ENCODE assay signal across 2 cellular contexts in the genomic region with DNA sequence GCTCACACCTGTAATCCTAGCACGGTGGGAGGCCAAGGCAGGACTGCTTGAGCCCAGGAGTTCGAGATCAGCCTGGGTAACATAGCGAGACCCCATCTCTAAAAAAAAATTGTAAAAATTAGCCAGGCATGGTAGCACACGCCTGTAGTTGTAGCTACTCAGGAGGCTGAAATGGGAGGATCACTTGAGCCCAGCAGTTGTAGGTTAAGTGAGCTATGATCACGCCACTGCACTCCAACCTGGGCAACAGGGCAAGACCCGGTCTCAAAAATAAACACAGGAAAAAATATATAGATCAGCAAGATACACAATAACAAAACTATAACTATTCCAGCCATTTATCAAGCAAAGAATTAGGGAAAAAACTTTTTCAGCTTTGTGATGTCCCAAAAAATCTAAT.
TF ChIP-seq lines count a peak whose summit lies in the region.

No MANE protein-coding gene starts in this region.

TF ChIP-seq in SK-N-SH, 30 proteins besides CTCF, POLR2A, EP300 and RAD21 (continued from another document):
- no peak for TF ChIP-seq TCF12 (IDR thresholded peaks at IDR 0.05)
- TF ChIP-seq USF1 (IDR thresholded peaks at IDR 0.05; ENCODE audit: borderline replicate concordance, low read depth), result no peak
- no peak for TF ChIP-seq MXI1 (IDR thresholded peaks at IDR 0.05; ENCODE audit: low read depth, low read length)
- TF ChIP-seq TAF1 (IDR thresholded peaks at IDR 0.05; ENCODE audit: borderline replicate concordance, low read depth, low read length), result no peak
- TF ChIP-seq GATA2 (CRISPR knock-in tag; IDR thresholded peaks at IDR 0.05), result no peak
- TF ChIP-seq, protein P1, sequence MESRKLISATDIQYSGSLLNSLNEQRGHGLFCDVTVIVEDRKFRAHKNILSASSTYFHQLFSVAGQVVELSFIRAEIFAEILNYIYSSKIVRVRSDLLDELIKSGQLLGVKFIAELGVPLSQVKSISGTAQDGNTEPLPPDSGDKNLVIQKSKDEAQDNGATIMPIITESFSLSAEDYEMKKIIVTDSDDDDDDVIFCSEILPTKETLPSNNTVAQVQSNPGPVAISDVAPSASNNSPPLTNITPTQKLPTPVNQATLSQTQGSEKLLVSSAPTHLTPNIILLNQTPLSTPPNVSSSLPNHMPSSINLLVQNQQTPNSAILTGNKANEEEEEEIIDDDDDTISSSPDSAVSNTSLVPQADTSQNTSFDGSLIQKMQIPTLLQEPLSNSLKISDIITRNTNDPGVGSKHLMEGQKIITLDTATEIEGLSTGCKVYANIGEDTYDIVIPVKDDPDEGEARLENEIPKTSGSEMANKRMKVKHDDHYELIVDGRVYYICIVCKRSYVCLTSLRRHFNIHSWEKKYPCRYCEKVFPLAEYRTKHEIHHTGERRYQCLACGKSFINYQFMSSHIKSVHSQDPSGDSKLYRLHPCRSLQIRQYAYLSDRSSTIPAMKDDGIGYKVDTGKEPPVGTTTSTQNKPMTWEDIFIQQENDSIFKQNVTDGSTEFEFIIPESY (IDR thresholded peaks at IDR 0.05; ENCODE audit: borderline replicate concordance, low read depth), result no peak
- TF ChIP-seq USF2 (IDR thresholded peaks at IDR 0.05; ENCODE audit: borderline replicate concordance, low read depth, low read length), result no peak
- TF ChIP-seq POLR2AphosphoS5 (IDR thresholded peaks at IDR 0.05; ENCODE audit: low read depth, low read length), result no peak
- no peak for TF ChIP-seq RXRA (IDR thresholded peaks at IDR 0.05; ENCODE audit: borderline replicate concordance, low read depth)
- TF ChIP-seq YY1 (IDR thresholded peaks at IDR 0.05; ENCODE audit: low read depth), result no peak
- TF ChIP-seq ELF1 (IDR thresholded peaks at IDR 0.05), result no peak
- no peak for TF ChIP-seq TEAD4 (IDR thresholded peaks at IDR 0.05; ENCODE audit: borderline replicate concordance, insufficient read depth)

TF ChIP-seq in SK-N-SH treated with all-trans-retinoic acid at 6 μM for 48 hours, 23 proteins besides CTCF, POLR2A, EP300 and RAD21 (continued from another document):
- TF ChIP-seq, protein P2, sequence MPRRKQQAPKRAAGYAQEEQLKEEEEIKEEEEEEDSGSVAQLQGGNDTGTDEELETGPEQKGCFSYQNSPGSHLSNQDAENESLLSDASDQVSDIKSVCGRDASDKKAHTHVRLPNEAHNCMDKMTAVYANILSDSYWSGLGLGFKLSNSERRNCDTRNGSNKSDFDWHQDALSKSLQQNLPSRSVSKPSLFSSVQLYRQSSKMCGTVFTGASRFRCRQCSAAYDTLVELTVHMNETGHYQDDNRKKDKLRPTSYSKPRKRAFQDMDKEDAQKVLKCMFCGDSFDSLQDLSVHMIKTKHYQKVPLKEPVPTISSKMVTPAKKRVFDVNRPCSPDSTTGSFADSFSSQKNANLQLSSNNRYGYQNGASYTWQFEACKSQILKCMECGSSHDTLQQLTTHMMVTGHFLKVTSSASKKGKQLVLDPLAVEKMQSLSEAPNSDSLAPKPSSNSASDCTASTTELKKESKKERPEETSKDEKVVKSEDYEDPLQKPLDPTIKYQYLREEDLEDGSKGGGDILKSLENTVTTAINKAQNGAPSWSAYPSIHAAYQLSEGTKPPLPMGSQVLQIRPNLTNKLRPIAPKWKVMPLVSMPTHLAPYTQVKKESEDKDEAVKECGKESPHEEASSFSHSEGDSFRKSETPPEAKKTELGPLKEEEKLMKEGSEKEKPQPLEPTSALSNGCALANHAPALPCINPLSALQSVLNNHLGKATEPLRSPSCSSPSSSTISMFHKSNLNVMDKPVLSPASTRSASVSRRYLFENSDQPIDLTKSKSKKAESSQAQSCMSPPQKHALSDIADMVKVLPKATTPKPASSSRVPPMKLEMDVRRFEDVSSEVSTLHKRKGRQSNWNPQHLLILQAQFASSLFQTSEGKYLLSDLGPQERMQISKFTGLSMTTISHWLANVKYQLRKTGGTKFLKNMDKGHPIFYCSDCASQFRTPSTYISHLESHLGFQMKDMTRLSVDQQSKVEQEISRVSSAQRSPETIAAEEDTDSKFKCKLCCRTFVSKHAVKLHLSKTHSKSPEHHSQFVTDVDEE (CRISPR knock-in tag; IDR thresholded peaks at IDR 0.05), result no peak
- TF ChIP-seq ZNF70 (CRISPR knock-in tag; IDR thresholded peaks at IDR 0.05) (no peak), ZC3H10 (CRISPR knock-in tag; IDR thresholded peaks at IDR 0.05) (no peak), TOX (CRISPR knock-in tag; IDR thresholded peaks at IDR 0.05; ENCODE audit: borderline replicate concordance) (no peak), PPARA (CRISPR knock-in tag; IDR thresholded peaks at IDR 0.05; ENCODE audit: borderline replicate concordance) (no peak), GLIS3 (CRISPR knock-in tag; IDR thresholded peaks at IDR 0.05) (no peak), ZNF8 (CRISPR knock-in tag; IDR thresholded peaks at IDR 0.05) (no peak), CSDC2 (CRISPR knock-in tag; IDR thresholded peaks at IDR 0.05) (no peak)
- TF ChIP-seq, protein P3, sequence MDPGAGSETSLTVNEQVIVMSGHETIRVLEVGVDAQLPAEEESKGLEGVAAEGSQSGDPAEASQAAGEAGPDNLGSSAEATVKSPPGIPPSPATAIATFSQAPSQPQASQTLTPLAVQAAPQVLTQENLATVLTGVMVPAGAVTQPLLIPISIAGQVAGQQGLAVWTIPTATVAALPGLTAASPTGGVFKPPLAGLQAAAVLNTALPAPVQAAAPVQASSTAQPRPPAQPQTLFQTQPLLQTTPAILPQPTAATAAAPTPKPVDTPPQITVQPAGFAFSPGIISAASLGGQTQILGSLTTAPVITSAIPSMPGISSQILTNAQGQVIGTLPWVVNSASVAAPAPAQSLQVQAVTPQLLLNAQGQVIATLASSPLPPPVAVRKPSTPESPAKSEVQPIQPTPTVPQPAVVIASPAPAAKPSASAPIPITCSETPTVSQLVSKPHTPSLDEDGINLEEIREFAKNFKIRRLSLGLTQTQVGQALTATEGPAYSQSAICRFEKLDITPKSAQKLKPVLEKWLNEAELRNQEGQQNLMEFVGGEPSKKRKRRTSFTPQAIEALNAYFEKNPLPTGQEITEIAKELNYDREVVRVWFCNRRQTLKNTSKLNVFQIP (CRISPR knock-in tag; IDR thresholded peaks at IDR 0.05; ENCODE audit: borderline replicate concordance, low read depth), result no peak
- TF ChIP-seq, protein P4, sequence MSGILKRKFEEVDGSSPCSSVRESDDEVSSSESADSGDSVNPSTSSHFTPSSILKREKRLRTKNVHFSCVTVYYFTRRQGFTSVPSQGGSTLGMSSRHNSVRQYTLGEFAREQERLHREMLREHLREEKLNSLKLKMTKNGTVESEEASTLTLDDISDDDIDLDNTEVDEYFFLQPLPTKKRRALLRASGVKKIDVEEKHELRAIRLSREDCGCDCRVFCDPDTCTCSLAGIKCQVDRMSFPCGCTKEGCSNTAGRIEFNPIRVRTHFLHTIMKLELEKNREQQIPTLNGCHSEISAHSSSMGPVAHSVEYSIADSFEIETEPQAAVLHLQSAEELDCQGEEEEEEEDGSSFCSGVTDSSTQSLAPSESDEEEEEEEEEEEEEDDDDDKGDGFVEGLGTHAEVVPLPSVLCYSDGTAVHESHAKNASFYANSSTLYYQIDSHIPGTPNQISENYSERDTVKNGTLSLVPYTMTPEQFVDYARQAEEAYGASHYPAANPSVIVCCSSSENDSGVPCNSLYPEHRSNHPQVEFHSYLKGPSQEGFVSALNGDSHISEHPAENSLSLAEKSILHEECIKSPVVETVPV (CRISPR knock-in tag; IDR thresholded peaks at IDR 0.05), result no peak
- TF ChIP-seq, protein P5, sequence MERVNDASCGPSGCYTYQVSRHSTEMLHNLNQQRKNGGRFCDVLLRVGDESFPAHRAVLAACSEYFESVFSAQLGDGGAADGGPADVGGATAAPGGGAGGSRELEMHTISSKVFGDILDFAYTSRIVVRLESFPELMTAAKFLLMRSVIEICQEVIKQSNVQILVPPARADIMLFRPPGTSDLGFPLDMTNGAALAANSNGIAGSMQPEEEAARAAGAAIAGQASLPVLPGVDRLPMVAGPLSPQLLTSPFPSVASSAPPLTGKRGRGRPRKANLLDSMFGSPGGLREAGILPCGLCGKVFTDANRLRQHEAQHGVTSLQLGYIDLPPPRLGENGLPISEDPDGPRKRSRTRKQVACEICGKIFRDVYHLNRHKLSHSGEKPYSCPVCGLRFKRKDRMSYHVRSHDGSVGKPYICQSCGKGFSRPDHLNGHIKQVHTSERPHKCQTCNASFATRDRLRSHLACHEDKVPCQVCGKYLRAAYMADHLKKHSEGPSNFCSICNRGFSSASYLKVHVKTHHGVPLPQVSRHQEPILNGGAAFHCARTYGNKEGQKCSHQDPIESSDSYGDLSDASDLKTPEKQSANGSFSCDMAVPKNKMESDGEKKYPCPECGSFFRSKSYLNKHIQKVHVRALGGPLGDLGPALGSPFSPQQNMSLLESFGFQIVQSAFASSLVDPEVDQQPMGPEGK (CRISPR knock-in tag; IDR thresholded peaks at IDR 0.05; ENCODE audit: borderline replicate concordance), result no peak
